Comparison of ENCODE assay signal across 1 cellular context in genomic region chr16:67562918-67563707, GRCh38.
TF ChIP-seq lines count a peak whose summit lies in the region.

No MANE protein-coding gene starts in this region.

TF ChIP-seq in HepG2, 621 proteins besides CTCF, POLR2A, EP300 and RAD21 (continued from another document and continues in another):
- TF ChIP-seq TMF1 (CRISPR knock-in tag; IDR thresholded peaks at IDR 0.05; ENCODE audit: low read depth) (peak; percentile 73), AGO2 (optimal IDR thresholded peaks at IDR 0.05; ENCODE audit: low read depth, low read length) (peak; percentile 94), BRF2 (CRISPR knock-in tag; IDR thresholded peaks at IDR 0.05) (no peak), PRDM15 (CRISPR knock-in tag; IDR thresholded peaks at IDR 0.05) (no peak), ZBTB21 (CRISPR knock-in tag; IDR thresholded peaks at IDR 0.05) (no peak), ZNF879 (CRISPR knock-in tag; IDR thresholded peaks at IDR 0.05) (peak; percentile 69; the same call in 1 of the 2 replicates), USF2 (IDR thresholded peaks at IDR 0.05; ENCODE audit: low read depth, low read length) (no peak), USF2 (CRISPR knock-in tag; IDR thresholded peaks at IDR 0.05; ENCODE audit: borderline replicate concordance) (no peak), ARNT2 (CRISPR knock-in tag; IDR thresholded peaks at IDR 0.05; ENCODE audit: low read depth) (no peak; the same call in 1 of the 2 replicates), RARG (CRISPR knock-in tag; IDR thresholded peaks at IDR 0.05; ENCODE audit: low read depth) (no peak), ZNF800 (CRISPR knock-in tag; IDR thresholded peaks at IDR 0.05) (no peak), SCMH1 (CRISPR knock-in tag; IDR thresholded peaks at IDR 0.05; ENCODE audit: borderline replicate concordance) (no peak), MXD4 (CRISPR knock-in tag; IDR thresholded peaks at IDR 0.05) (no peak; the same call in 1 of the 2 replicates), MAF1 (CRISPR knock-in tag; IDR thresholded peaks at IDR 0.05; ENCODE audit: borderline replicate concordance) (peak; percentile 88; the same call in 1 of the 2 replicates), TFDP1 (CRISPR knock-in tag; IDR thresholded peaks at IDR 0.05; ENCODE audit: borderline replicate concordance) (no peak), THAP8 (CRISPR knock-in tag; IDR thresholded peaks at IDR 0.05; ENCODE audit: borderline replicate concordance) (no peak; the same call in 1 of the 2 replicates), ATF7 (IDR thresholded peaks at IDR 0.05) (no peak), ATF7 (CRISPR knock-in tag; IDR thresholded peaks at IDR 0.05) (no peak), KDM1A (CRISPR knock-in tag; IDR thresholded peaks at IDR 0.05) (no peak), PHB2 (IDR thresholded peaks at IDR 0.05; ENCODE audit: partially characterized antibody) (no peak), E2F5 (CRISPR knock-in tag; conservative IDR thresholded peaks at IDR 0.05) (0 out of 2 replicates have a peak, but pooled peaks have one; percentile 3), NFYB (CRISPR knock-in tag; IDR thresholded peaks at IDR 0.05) (no peak), ZNF484 (CRISPR knock-in tag; IDR thresholded peaks at IDR 0.05; ENCODE audit: borderline replicate concordance, low read depth) (0 out of 2 replicates have a peak, but pooled peaks have one; percentile 83), CHD2 (IDR thresholded peaks at IDR 0.05; ENCODE audit: low read depth, low read length) (no peak), ZNF550 (CRISPR knock-in tag; IDR thresholded peaks at IDR 0.05; ENCODE audit: borderline replicate concordance) (0 out of 2 replicates have a peak, but pooled peaks have one; percentile 90), ZNF546 (CRISPR knock-in tag; conservative IDR thresholded peaks at IDR 0.05) (peak; percentile 57; the same call in 1 of the 2 replicates), HOXA9 (CRISPR knock-in tag; IDR thresholded peaks at IDR 0.05; ENCODE audit: borderline replicate concordance) (peak; percentile 80), ZNF609 (CRISPR knock-in tag; IDR thresholded peaks at IDR 0.05; ENCODE audit: borderline replicate concordance) (no peak; the same call in 1 of the 2 replicates), SRSF9 (IDR thresholded peaks at IDR 0.05; ENCODE audit: borderline replicate concordance, insufficient read depth, low read depth, low read length, poor library complexity, severe bottlenecking) (no peak), ZNF354B (CRISPR knock-in tag; IDR thresholded peaks at IDR 0.05) (no peak), IKZF5 (CRISPR knock-in tag; IDR thresholded peaks at IDR 0.05) (no peak; the same call in 1 of the 2 replicates), MXD3 (CRISPR knock-in tag; IDR thresholded peaks at IDR 0.05) (peak; percentile 77; the same call in 1 of the 2 replicates), ATF3 (CRISPR knock-in tag; IDR thresholded peaks at IDR 0.05) (no peak; the same call in 1 of the 2 replicates)
